ENCODE assay signal across 15 cellular contexts in the genomic region with DNA sequence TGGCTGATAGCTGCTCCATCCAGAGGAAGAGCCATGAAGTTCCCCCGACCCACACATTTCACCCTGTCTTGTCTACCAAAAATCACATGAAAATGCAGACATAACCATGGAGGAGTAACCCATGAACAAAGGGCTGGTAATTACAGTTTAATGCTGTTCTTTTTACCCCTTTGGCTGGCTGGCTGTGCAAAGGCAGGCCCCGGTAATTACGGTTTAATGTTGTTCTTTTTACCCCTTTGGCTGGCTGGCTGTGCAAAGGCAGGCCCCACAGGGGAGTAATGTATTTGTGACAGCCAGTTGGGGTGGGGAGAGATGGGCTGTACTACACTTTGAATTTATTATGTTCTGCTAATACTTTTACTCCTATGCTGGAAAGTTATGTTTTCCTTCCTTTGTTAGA. TPM values are rescaled to one million over a fixed set of nuclear protein-coding genes. Genes with fewer than 3 reads are reported as not detected.
DNase-seq lines count a peak whose midpoint lies in the region; ATAC-seq and TF ChIP-seq lines count a peak whose summit lies in the region.
"Had no signal": no experiment of that assay in that cellular context is flagged by ENCODE, and none has a peak within 500 bp of the region (broad histone marks: within the 10 kb centered on the region; RNA-seq: fewer than 3 reads in every experiment).

No MANE protein-coding gene starts in this region.

- peaks cover 96% of the 10 kb centered on the region for H3K79me2 ChIP-seq in mammary epithelial cell (ENCODE audit: insufficient read depth, low read length)

- BruUV-seq in MCF 10A (replicated peaks; lab: Mats Ljungman, UMichigan) (no TSS peak), mammary epithelial cell (replicated peaks; lab: Mats Ljungman, UMichigan) (no TSS peak)

- in situ Hi-C loops in mammary epithelial cell (cut with MboI; ENCODE audit: low sequenced_read_pairs in 2 of 2) (loop anchor here (25.0 kb wide), 2 partner anchors 770 to 1020 kb away; no protein-coding TSS in a partner anchor), transverse colon (cut with MboI; ENCODE audit: low pct_ligation_motif_present in 1 of 4, low pct_unique_long_range_greater_than_20kb in 1 of 4, low sequenced_read_pairs in 3 of 4) (loop anchor here in 3 of 4 donors (10.0 to 25.0 kb wide), 3 partner anchors 992 to 1020 kb away; no protein-coding TSS in a partner anchor)

- H3K4me1 Mint-ChIP-seq in MCF 10A (ENCODE audit: insufficient read depth, unreplicated experiment) (peaks cover 83% of the 10 kb centered on the region), T-helper 17 cell (peaks cover 68% of the 10 kb centered on the region)

- peaks cover 89% of the 10 kb centered on the region for H3K36me3 Mint-ChIP-seq in MCF 10A (ENCODE audit: insufficient read depth, unreplicated experiment)
- no peaks in the 10 kb centered on the region for H3K36me3 Mint-ChIP-seq in T-helper 17 cell (ENCODE audit: low read depth)

- H3K36me3 ChIP-seq in mammary epithelial cell (ENCODE audit: insufficient read depth, low read length) (peaks cover 7% of the 10 kb centered on the region), lower lobe of right lung (peaks cover 8% of the 10 kb centered on the region), transverse colon (no peaks in the 10 kb centered on the region)

- no peak for TF ChIP-seq POLR2A in transverse colon (IDR thresholded peaks at IDR 0.05)

- TF ChIP-seq EP300 in transverse colon (IDR thresholded peaks at IDR 0.05; ENCODE audit: low read depth): no peak

- H3K27ac ChIP-seq in mammary epithelial cell (ENCODE audit: insufficient read depth, low read depth, low read length) (no peak overlapping the region), lower lobe of right lung (peak overlapping the region; percentile 32), transverse colon (peak overlapping the region; percentile 11 to 77 (median 69))
- H3K27ac ChIP-seq: foreskin keratinocyte, VCaP had no signal

- intact Hi-C loops in MCF 10A (cut with micrococcal nuclease): no loop called here
- intact Hi-C loops in mammary epithelial cell (cut with micrococcal nuclease): loop anchor here (10.0 kb wide), 2 partner anchors 382 to 612 kb away; no protein-coding TSS in a partner anchor
- intact Hi-C loops in lower lobe of right lung (cut with DNase I): loop anchor here (10.0 kb wide), 1 partner anchor 1012 kb away; no protein-coding TSS in a partner anchor
- intact Hi-C loops in transverse colon (cut with DNase I; ENCODE audit: low total_unique reads): loop anchor here (10.0 kb wide), 1 partner anchor 1012 kb away; no protein-coding TSS in a partner anchor

- H3K4me1 ChIP-seq in mammary epithelial cell (ENCODE audit: insufficient read depth, low read length) (peaks cover 31% of the 10 kb centered on the region), lower lobe of right lung (peaks cover 88% of the 10 kb centered on the region), transverse colon (peaks cover 27 to 90% (median 52%) of the 10 kb centered on the region in 4 donors)

- no peaks in the 10 kb centered on the region for H4K20me1 ChIP-seq in mammary epithelial cell (ENCODE audit: insufficient read depth, low read length)

- dilution Hi-C loops in mammary epithelial cell (cut with HindIII; ENCODE audit: low sequenced_read_pairs): no loop called here

- no peak overlapping the region for H3K4me3 Mint-ChIP-seq in MCF 10A (ENCODE audit: unreplicated experiment)
- no peak overlapping the region for H3K4me3 Mint-ChIP-seq in T-helper 17 cell
- H3K4me3 Mint-ChIP-seq: type B pancreatic cell had no signal

- no peaks in the 10 kb centered on the region for H3K9me3 Mint-ChIP-seq in MCF 10A (ENCODE audit: unreplicated experiment)
- H3K9me3 Mint-ChIP-seq: type B pancreatic cell had no signal

- POLR2A ChIA-PET in MCF 10A (lab: Yijun Ruan, JAX): interaction anchor here (0.7 to 5.3 kb wide), 4 partner anchors 41 to 1011 kb away, joined by 3 to 29 read pairs (median 4); partner anchors contain the start of gene PIK3R1

- no peaks in the 10 kb centered on the region for H3K27me3 ChIP-seq in mammary epithelial cell (ENCODE audit: insufficient read depth, low read length)
- H3K27me3 ChIP-seq in lower lobe of right lung (ENCODE audit: low read depth): no peaks in the 10 kb centered on the region
- no peaks in the 10 kb centered on the region for H3K27me3 ChIP-seq in transverse colon
- H3K27me3 ChIP-seq: foreskin keratinocyte had no signal

- H3K27ac Mint-ChIP-seq in MCF 10A (ENCODE audit: low read depth, unreplicated experiment) (peak overlapping the region; percentile 24), T-helper 17 cell (peak overlapping the region; percentile 94)
- H3K27ac Mint-ChIP-seq: type B pancreatic cell had no signal

- TF ChIP-seq CTCF in MCF 10A (IDR thresholded peaks at IDR 0.05; ENCODE audit: unreplicated experiment): no peak
- no peak for TF ChIP-seq CTCF in mammary epithelial cell (conservative IDR thresholded peaks at IDR 0.05 in 1 of 2, IDR thresholded peaks at IDR 0.05 in 1 of 2; ENCODE audit: extremely low read depth in 1 of 2, insufficient read depth in 1 of 2, low read depth in 1 of 2, low read length in 2 of 2)
- no peak for TF ChIP-seq CTCF in lower lobe of right lung (IDR thresholded peaks at IDR 0.05)
- no peak for TF ChIP-seq CTCF in transverse colon (IDR thresholded peaks at IDR 0.05)

- H3K4me3 ChIP-seq in mammary epithelial cell (replicated peaks in 1 of 3; ENCODE audit: insufficient read depth in 1 of 3, low read depth in 2 of 3, low read length in 3 of 3) (no peak overlapping the region), lower lobe of right lung (no peak overlapping the region), transverse colon (no peak overlapping the region)
- H3K4me3 ChIP-seq: mucosa of descending colon had no signal

- H3K4me2 ChIP-seq in mammary epithelial cell (ENCODE audit: insufficient read depth, low read depth, low read length): no peak overlapping the region

- H3K9ac ChIP-seq in mammary epithelial cell (ENCODE audit: insufficient read depth, low read length): no peak overlapping the region

- DNase-seq in MCF 10A (ENCODE audit: unreplicated experiment) (no peak), mammary epithelial cell (no peak), T-helper 17 cell (no peak), lower lobe of right lung (no peak), transverse colon (no peak), DMS53 (lab: John Stamatoyannopoulos, UW) (no peak), amniotic stem cell (lab: John Stamatoyannopoulos, UW) (no peak)
- no peak for DNase-seq in central memory CD4-positive, alpha-beta T cell
- DNase-seq: DMS79; effector CD8-positive, alpha-beta T cell; foreskin keratinocyte; mucosa of descending colon had no signal

- ATAC-seq in T-helper 17 cell: no peak
- ATAC-seq in lower lobe of right lung: no peak
- ATAC-seq: foreskin keratinocyte, SK-N-SH treated with all-trans-retinoic acid at 6 μM for 48 hours had no signal

- no peaks in the 10 kb centered on the region for H3K27me3 Mint-ChIP-seq in MCF 10A (ENCODE audit: insufficient read depth, unreplicated experiment)
- H3K27me3 Mint-ChIP-seq in T-helper 17 cell: no peaks in the 10 kb centered on the region
- H3K27me3 Mint-ChIP-seq: type B pancreatic cell had no signal

- CTCF ChIA-PET in MCF 10A (lab: Yijun Ruan, JAX): no interaction called here
- CTCF ChIA-PET in mammary epithelial cell (lab: Charles Lee; ENCODE audit: low non-redundant PET): no interaction called here

- no peak overlapping the region for H2AFZ ChIP-seq in mammary epithelial cell (ENCODE audit: low read depth, low read length)

- 40% methylated on average over 3 of the region's 3 CpGs for whole genome bisulfite sequencing in mammary epithelial cell (ENCODE audit: low coverage, missing lambda C conversion rate)
- 69% methylated on average over 3 of the region's 3 CpGs; no CpG with 5 or more reads in 1 of the 2 donors for WGBS in transverse colon (ENCODE audit: low coverage in 1 of 2), 2 donors

- no peaks in the 10 kb centered on the region for H3K9me3 ChIP-seq in mammary epithelial cell (replicated peaks; ENCODE audit: insufficient read depth, low read length)
- H3K9me3 ChIP-seq in T-helper 17 cell (ENCODE audit: control insufficient read depth, low read length, poor library complexity, severe bottlenecking): no peaks in the 10 kb centered on the region
- no peaks in the 10 kb centered on the region for H3K9me3 ChIP-seq in lower lobe of right lung
- H3K9me3 ChIP-seq in transverse colon: no peaks in the 10 kb centered on the region
- H3K9me3 ChIP-seq: mucosa of descending colon had no signal

RNA-seq across cellular contexts. Expression of gene PIK3R1, which starts 41.7 kb away (rescaled TPM):
- total RNA-seq in MCF 10A (2022) (124 and 151 TPM in 2 replicates), mammary epithelial cell (100 to 1,000 TPM in 1 of 2 donors, 10 to 100 TPM in 1; 74.3 to 195 TPM), T-helper 17 cell (100 to 1,000 TPM; 212 to 306 TPM), lower lobe of right lung (122 TPM), transverse colon (100 to 1,000 TPM in 1 of 4 donors, 10 to 100 TPM in 3; 44.9 to 222 (median 81.6) TPM)
- polyA plus RNA-seq in mammary epithelial cell: 11.1 TPM
- polyA minus RNA-seq in mammary epithelial cell: 96.6 TPM
